In the genomic region with DNA sequence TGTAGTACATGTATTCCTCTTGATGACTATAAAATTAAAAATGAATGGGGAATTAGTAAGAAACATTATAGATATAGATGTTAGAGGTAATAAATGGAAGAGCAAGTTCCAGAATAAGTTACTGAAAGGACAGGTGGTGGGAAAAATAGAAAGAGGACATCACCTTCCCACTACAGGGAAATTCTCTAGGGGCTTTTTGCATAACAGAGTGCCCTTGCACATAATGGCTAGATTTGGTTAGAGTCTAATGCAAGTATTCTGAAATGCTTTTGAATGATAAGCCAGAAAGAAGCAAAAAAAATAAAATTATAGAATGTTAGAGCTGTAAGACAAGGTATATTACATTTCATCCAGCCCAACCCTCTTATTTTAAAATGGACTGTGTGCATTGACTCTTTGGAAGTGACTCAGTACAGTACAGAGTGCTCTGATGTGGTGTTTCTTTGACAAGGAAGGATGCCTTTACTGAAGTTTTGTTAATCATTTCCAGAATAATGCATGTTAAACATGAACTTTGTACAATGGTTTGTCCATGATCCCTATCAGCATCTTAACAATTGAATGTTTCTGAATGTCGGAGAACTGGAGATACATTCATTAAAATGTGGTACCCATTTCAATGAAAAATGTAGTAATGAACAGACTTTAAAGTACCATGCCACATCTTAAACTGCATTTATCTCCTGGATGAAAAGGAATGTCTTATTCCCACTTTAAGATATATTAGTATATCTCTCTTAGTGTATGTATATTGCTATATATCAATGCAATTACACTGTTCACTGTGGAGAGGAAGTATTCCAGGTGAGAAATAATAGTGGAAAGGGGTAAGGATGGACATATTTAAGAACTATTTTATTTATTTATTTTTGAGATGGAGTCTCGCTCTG, we compare ENCODE assay signal across 20 cellular contexts.
A peak's percentile ranks its signal among the peaks of the same experiment; 100 is the strongest.
DNase-seq lines count a peak whose midpoint lies in the region; ATAC-seq, FAIRE-seq and TF ChIP-seq lines count a peak whose summit lies in the region.
"Had no signal": no experiment of that assay in that cellular context is flagged by ENCODE, and none has a peak within 500 bp of the region (broad histone marks: within the 10 kb centered on the region; RNA-seq: fewer than 3 reads in every experiment).

No MANE protein-coding gene starts in this region.

- ATAC-seq in GM21423 (IDR thresholded peaks at IDR 0.05; ENCODE audit: unreplicated experiment) (peak; percentile 80), HG03135 (IDR thresholded peaks at IDR 0.05; ENCODE audit: unreplicated experiment) (peak; percentile 85), GM12878 (peak; percentile 96), GM23338 (no peak), left cardiac atrium (no peak)
- ATAC-seq: natural killer cell; stimulated activated effector memory CD8-positive, alpha-beta T cell treated with anti-CD3 and anti-CD28 coated beads, Interleukin-12 subunit alpha, Interleukin-12 subunit beta, amount 100 ng/mL, for 72 hours had no signal

- H2AFZ ChIP-seq in GM12878 (ENCODE audit: control insufficient read depth, low read depth, low read length) (no peak overlapping the region), GM23338 (no peak overlapping the region)

- H3K9me3 ChIP-seq in GM12878 (replicated peaks; ENCODE audit: control insufficient read depth, insufficient read depth, low read length), result no peaks in the 10 kb centered on the region
- H3K9me3 ChIP-seq: right atrium auricular region, vagina had no signal

- intact Hi-C loops in Calu3 (cut with micrococcal nuclease; ENCODE audit: unreplicated experiment) (no loop called here), GM12878 (cut with micrococcal nuclease; ENCODE audit: unreplicated experiment) (loop anchor here (5.0 kb wide), 1 partner anchor 433 kb away; the partner anchor contains the start of gene ARRDC3), left cardiac atrium (cut with DNase I) (no loop called here)

- no peak overlapping the region for H3K27ac Mint-ChIP-seq in Calu3 (ENCODE audit: unreplicated experiment)
- H3K27ac Mint-ChIP-seq in GM23338, result no peak overlapping the region
- H3K27ac Mint-ChIP-seq: activated naive CD4-positive, alpha-beta T cell treated with anti-CD3 and anti-CD28 coated beads for 36 hours; natural killer cell; stimulated activated effector memory CD8-positive, alpha-beta T cell treated with anti-CD3 and anti-CD28 coated beads, Interleukin-12 subunit alpha, Interleukin-12 subunit beta, amount 100 ng/mL, for 72 hours had no signal

- no peak overlapping the region for H3K9ac ChIP-seq in GM12878 (ENCODE audit: control insufficient read depth, insufficient read depth, low read length)
- H3K9ac ChIP-seq: KMS-11 had no signal

- H3K4me1 Mint-ChIP-seq in Calu3 (ENCODE audit: low read depth, unreplicated experiment) (peaks cover 21% of the 10 kb centered on the region), GM23338 (no peaks in the 10 kb centered on the region)
- H3K4me1 Mint-ChIP-seq: natural killer cell; stimulated activated effector memory CD8-positive, alpha-beta T cell treated with anti-CD3 and anti-CD28 coated beads, Interleukin-12 subunit alpha, Interleukin-12 subunit beta, amount 100 ng/mL, for 72 hours had no signal

- no peak for TF ChIP-seq POLR2A in GM12878 (IDR thresholded peaks at IDR 0.05; ENCODE audit: low read depth, low read length)

- CTCF ChIA-PET in Calu3 (lab: Charles Lee) (no interaction called here), GM12878 (lab: Yijun Ruan, JAX) (interaction anchor here (0.9 to 1.0 kb wide), 2 partner anchors 18 to 19 kb away, joined by 3 to 4 read pairs; no protein-coding TSS in a partner anchor)

- H3K36me3 ChIP-seq in GM12878 (ENCODE audit: control insufficient read depth in 2 of 2, insufficient read depth in 2 of 2, low read length in 1 of 2), result no peaks in the 10 kb centered on the region
- H3K36me3 ChIP-seq in GM23338 (ENCODE audit: insufficient read depth), result no peaks in the 10 kb centered on the region
- H3K36me3 ChIP-seq: right atrium auricular region, vagina had no signal

- FAIRE-seq in GM12878 (lab: Jason Lieb, UNC), result no peak
- FAIRE-seq: bronchial epithelial cell, GM12892 had no signal

- H3K36me3 Mint-ChIP-seq in Calu3 (ENCODE audit: insufficient read depth, unreplicated experiment) (no peaks in the 10 kb centered on the region), GM23338 (ENCODE audit: low read depth) (peaks cover 9% of the 10 kb centered on the region)
- H3K36me3 Mint-ChIP-seq: natural killer cell; stimulated activated effector memory CD8-positive, alpha-beta T cell treated with anti-CD3 and anti-CD28 coated beads, Interleukin-12 subunit alpha, Interleukin-12 subunit beta, amount 100 ng/mL, for 72 hours had no signal

- H3K27me3 Mint-ChIP-seq in Calu3 (ENCODE audit: unreplicated experiment) (no peaks in the 10 kb centered on the region), GM23338 (ENCODE audit: insufficient read depth, low read depth, poor library complexity) (no peaks in the 10 kb centered on the region)

- H3K4me1 ChIP-seq in GM12878 (ENCODE audit: control insufficient read depth, insufficient read depth, low read length) (no peaks in the 10 kb centered on the region), GM23338 (ENCODE audit: insufficient read depth) (no peaks in the 10 kb centered on the region)
- H3K4me1 ChIP-seq: right atrium auricular region, vagina had no signal

- H3K4me3 Mint-ChIP-seq in Calu3 (ENCODE audit: low read depth, unreplicated experiment) (no peak overlapping the region), GM23338 (no peak overlapping the region)
- H3K4me3 Mint-ChIP-seq: activated naive CD4-positive, alpha-beta T cell treated with anti-CD3 and anti-CD28 coated beads for 36 hours; natural killer cell; stimulated activated effector memory CD8-positive, alpha-beta T cell treated with anti-CD3 and anti-CD28 coated beads, Interleukin-12 subunit alpha, Interleukin-12 subunit beta, amount 100 ng/mL, for 72 hours had no signal

- no peaks in the 10 kb centered on the region for H3F3A ChIP-seq in GM23338 (replicated peaks; ENCODE audit: low read depth)

- H3K4me2 ChIP-seq in GM12878 (ENCODE audit: control insufficient read depth, insufficient read depth), result no peak overlapping the region
- H3K4me2 ChIP-seq in GM23338, result no peak overlapping the region
- H3K4me2 ChIP-seq: KMS-11 had no signal

- DNase-seq in Calu3 (peak; percentile 11), GM12878 (ENCODE audit: low read depth, low spot score) (no peak), iPS-NIHi11 (ENCODE audit: low spot score) (no peak), NCI-H446 (lab: John Stamatoyannopoulos, UW) (no peak), GM23338 (ENCODE audit: low spot score) (no peak), left cardiac atrium (no peak)
- DNase-seq: activated naive CD4-positive, alpha-beta T cell treated with anti-CD3 and anti-CD28 coated beads for 36 hours; DND-41; natural killer cell; NCI-H2029; SIG-M5; stimulated activated CD4-positive, alpha-beta T cell treated with anti-CD3 and anti-CD28 coated beads, Interleukin-4, amount 100 ng/mL, for 1 hour had no signal

- SMC1A ChIA-PET in GM12878 (lab: Charles Lee; ENCODE audit: uncharacterized antibody, unreplicated experiment), result interaction anchor here (1.7 to 1.9 kb wide), 2 partner anchors 8 to 9 kb away, joined by 4 to 5 read pairs; no protein-coding TSS in a partner anchor

- POLR2A ChIA-PET in GM12878 (lab: Charles Lee), result no interaction called here

- H4K20me1 ChIP-seq in GM12878 (ENCODE audit: control insufficient read depth, insufficient read depth) (no peaks in the 10 kb centered on the region), GM23338 (replicated peaks; ENCODE audit: insufficient read depth) (no peaks in the 10 kb centered on the region)

- H3K9me2 ChIP-seq in GM23338 (ENCODE audit: insufficient read depth), result no peaks in the 10 kb centered on the region

- H3K27me3 ChIP-seq in GM12878 (replicated peaks in 1 of 2; ENCODE audit: control insufficient read depth in 2 of 2, insufficient read depth in 2 of 2, low read length in 1 of 2) (no peaks in the 10 kb centered on the region), GM23338 (ENCODE audit: insufficient read depth) (no peaks in the 10 kb centered on the region)
- H3K27me3 ChIP-seq: right atrium auricular region, vagina had no signal

- in situ Hi-C loops in GM12878 (cut with MboI), result no loop called here

- no peak overlapping the region for H3K27ac ChIP-seq in GM12878 (ENCODE audit: control insufficient read depth, insufficient read depth)
- no peak overlapping the region for H3K27ac ChIP-seq in GM23338 (ENCODE audit: low read depth)
- H3K27ac ChIP-seq: KMS-11, right atrium auricular region, vagina had no signal

- WGBS in GM12878 (ENCODE audit: insufficient coverage, insufficient replicate concordance, low lambda C conversion rate, missing lambda C conversion rate), result 88% methylated on average over 2 of the region's 2 CpGs

- H3K79me2 ChIP-seq in GM12878 (ENCODE audit: control insufficient read depth, insufficient read depth, low read length) (no peaks in the 10 kb centered on the region), GM23338 (replicated peaks; ENCODE audit: insufficient read depth) (no peaks in the 10 kb centered on the region)

- no peak for TF ChIP-seq RAD21 in GM12878 (IDR thresholded peaks at IDR 0.05; ENCODE audit: insufficient read depth, low read depth, low read length)

- no peak for TF ChIP-seq CTCF in Calu3 (IDR thresholded peaks at IDR 0.05; ENCODE audit: unreplicated experiment)
- no peak for TF ChIP-seq CTCF in GM12878 (IDR thresholded peaks at IDR 0.05 in 2 of 3, conservative IDR thresholded peaks at IDR 0.05 in 1 of 3; ENCODE audit: control insufficient read depth in 2 of 3, extremely low read depth in 1 of 3, insufficient read depth in 1 of 3, low read depth in 3 of 3, low read length in 3 of 3)
- TF ChIP-seq CTCF in GM23338 (conservative IDR thresholded peaks at IDR 0.05; ENCODE audit: low read depth in 2 of 2), result no peak

- RAD21 ChIA-PET in GM12878 (lab: Charles Lee; ENCODE audit: unreplicated experiment), result interaction anchor here (0.6 kb wide), 1 partner anchor 9 kb away, joined by 3 read pairs; no protein-coding TSS in a partner anchor

- H3K9me3 Mint-ChIP-seq in Calu3 (ENCODE audit: low read depth, unreplicated experiment) (no peaks in the 10 kb centered on the region), GM23338 (no peaks in the 10 kb centered on the region)
- H3K9me3 Mint-ChIP-seq: activated naive CD4-positive, alpha-beta T cell treated with anti-CD3 and anti-CD28 coated beads for 36 hours; natural killer cell; stimulated activated effector memory CD8-positive, alpha-beta T cell treated with anti-CD3 and anti-CD28 coated beads, Interleukin-12 subunit alpha, Interleukin-12 subunit beta, amount 100 ng/mL, for 72 hours had no signal

- H3K4me3 ChIP-seq in GM12878, result no peak overlapping the region
- no peak overlapping the region for H3K4me3 ChIP-seq in GM23338
- H3K4me3 ChIP-seq: right atrium auricular region, vagina had no signal

- BruUV-seq in Calu3 (replicated peaks; lab: Mats Ljungman, UMichigan) (no TSS peak), GM12878 (replicated peaks; lab: Mats Ljungman, UMichigan) (no TSS peak)

- peak in 1 of 2 experiments; percentile 28; a peak in 1 of 4 replicates for TF ChIP-seq EP300 in GM12878 (IDR thresholded peaks at IDR 0.05; ENCODE audit: borderline replicate concordance in 1 of 2, control insufficient read depth in 1 of 2, low read depth in 2 of 2, low read length in 2 of 2)

TF ChIP-seq in GM12878, 131 proteins besides CTCF, POLR2A, EP300 and RAD21 (continues in another document):
- no peak for TF ChIP-seq SIN3A (IDR thresholded peaks at IDR 0.05; ENCODE audit: low read depth, low read length)

TF ChIP-seq in GM23338, 12 proteins besides CTCF, POLR2A, EP300 and RAD21 (continues in another document):
- no peak for TF ChIP-seq NANOG (IDR thresholded peaks at IDR 0.05; ENCODE audit: borderline replicate concordance)

Comparison
In these comparisons a context has a peak if more than half of its experiments do, and no peak if none do; other contexts are left out.
1. ATAC-seq: peak in GM21423 (single experiment), HG03135 (single experiment) and GM12878 (single experiment); none in GM23338 (single experiment) and left cardiac atrium (0 of 2).